ENCODE assay signal across 2 cellular contexts in the genomic region with DNA sequence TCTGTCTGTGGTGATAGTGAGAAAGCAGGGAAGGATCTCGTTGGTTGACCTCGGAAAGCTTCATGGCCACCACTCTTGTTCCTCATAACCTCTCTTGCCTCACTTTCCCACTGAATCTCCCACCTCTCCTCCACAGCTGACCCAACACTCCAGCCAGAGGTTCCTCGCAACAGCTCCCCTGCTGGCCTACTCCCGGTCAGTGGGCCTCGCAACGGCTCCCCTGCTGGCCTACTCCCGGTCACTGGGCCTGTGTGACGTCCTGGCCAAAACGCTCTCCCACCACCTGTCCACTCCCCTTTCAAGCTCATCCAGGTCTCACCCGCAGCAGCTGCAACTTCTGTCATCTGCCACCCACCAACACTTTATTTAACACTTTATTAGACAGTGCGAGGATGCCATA.
TF ChIP-seq lines count a peak whose summit lies in the region.

No MANE protein-coding gene starts in this region.

TF ChIP-seq in A549, 52 proteins besides CTCF, POLR2A, EP300 and RAD21:
- no peak for TF ChIP-seq ZFP36 (IDR thresholded peaks at IDR 0.05; ENCODE audit: borderline replicate concordance, partially characterized antibody)

TF ChIP-seq in HCT116, 20 proteins besides CTCF, POLR2A, EP300 and RAD21 (continued from another document):
- TF ChIP-seq ELF1 (IDR thresholded peaks at IDR 0.05; ENCODE audit: borderline replicate concordance, low read depth) = no peak
- TF ChIP-seq SIN3A (IDR thresholded peaks at IDR 0.05; ENCODE audit: low read depth) = no peak
TF ChIP-seq in HCT116: peak in this region for 0.
